In the genomic region with DNA sequence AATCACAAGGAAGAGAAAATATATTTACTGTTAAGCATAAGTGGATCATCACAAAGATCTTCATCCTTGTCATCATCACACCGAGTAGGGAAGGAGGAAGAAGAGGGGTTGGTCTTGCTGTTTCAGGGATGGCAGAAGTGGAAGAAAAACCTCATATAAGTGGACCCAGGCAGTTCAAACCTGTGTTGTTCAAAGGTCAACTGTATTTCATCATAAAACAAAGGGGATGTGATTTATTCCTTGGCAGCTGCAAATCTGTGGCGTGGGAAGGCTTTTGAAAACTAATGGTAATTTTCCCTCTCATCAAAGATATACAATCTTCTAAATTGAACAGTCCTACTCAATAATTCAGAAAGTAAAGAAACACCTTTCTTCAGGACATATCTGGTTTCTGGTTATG, we compare ENCODE assay signal across 27 cellular contexts.
"Had no signal": no experiment of that assay in that cellular context is flagged by ENCODE, and none has a peak within 500 bp of the region (broad histone marks: within the 10 kb centered on the region; RNA-seq: fewer than 3 reads in every experiment).

No MANE protein-coding gene starts in this region.

- ATAC-seq: activated CD8-positive, alpha-beta T cell treated with anti-CD3 and anti-CD28 coated beads for 36 hours; activated T-cell treated with anti-CD3 and anti-CD28 coated beads, Interleukin-2, amount 50 U/mL, for 72 hours; activated T-helper 17 cell treated with anti-CD3 and anti-CD28 coated beads, Interleukin-2, amount 50 U/mL, for 72 hours had no signal

- H3K27ac ChIP-seq: ascending aorta, SK-N-MC, WERI-Rb-1 had no signal

- H3K9me3 ChIP-seq: ascending aorta, MG63 had no signal

- H3K4me3 ChIP-seq: ascending aorta, MG63, SK-N-MC had no signal

- DNase-seq: activated CD4-positive, alpha-beta T cell treated with anti-CD3 and anti-CD28 coated beads, Interleukin-2, amount 10 ng/mL, durations not matched to agents 24 days and 14 days; activated CD4-positive, alpha-beta T cell treated with anti-CD3 and anti-CD28 coated beads, Interleukin-2, amount 50 U/mL, for 4 hours; activated CD4-positive, CD25-positive, alpha-beta regulatory T cell; activated CD8-positive, alpha-beta T cell treated with anti-CD3 and anti-CD28 coated beads for 36 hours; activated effector memory CD4-positive, alpha-beta T cell treated with anti-CD3 and anti-CD28 coated beads, Interleukin-2, amount 50 U/mL, for 16 hours; activated naive CD4-positive, alpha-beta T cell; activated naive CD4-positive, alpha-beta T cell treated with anti-CD3 and anti-CD28 coated beads, Interleukin-2, amount 50 U/mL, for 16 hours; activated naive CD8-positive, alpha-beta T cell treated with anti-CD3 and anti-CD28 coated beads for 36 hours; activated T-cell treated with anti-CD3 and anti-CD28 coated beads, Interleukin-2, amount 50 U/mL, for 1 hour; activated T-cell treated with anti-CD3 and anti-CD28 coated beads, Interleukin-2, amount 50 U/mL, for 72 hours; amniotic stem cell; Karpas-422; KBM-7; MG63; NCI-H1048; NCI-H1436 treated with DMSO at 0.1 percent for 48 hours; NCI-H1694 treated with DMSO at 0.1 percent for 48 hours; NCI-H2029; NCI-H345; NCI-H524 treated with DMSO at 0.1 percent for 48 hours; OCI-M1; Right ventricle myocardium superior; T1000; WERI-Rb-1 had no signal

- H3K27me3 ChIP-seq: ascending aorta, MG63 had no signal

- H3K4me1 ChIP-seq: ascending aorta had no signal

- H3K36me3 ChIP-seq: ascending aorta, MG63, WERI-Rb-1 had no signal
